Comparison of ENCODE assay signal across 19 cellular contexts in genomic region chr18:45046226-45046625, GRCh38.
A peak's percentile ranks its signal among the peaks of the same experiment; 100 is the strongest.
DNase-seq lines count a peak whose midpoint lies in the region; ATAC-seq, FAIRE-seq and TF ChIP-seq lines count a peak whose summit lies in the region.
"Had no signal": no experiment of that assay in that cellular context is flagged by ENCODE, and none has a peak within 500 bp of the region (broad histone marks: within the 10 kb centered on the region; RNA-seq: fewer than 3 reads in every experiment).

No MANE protein-coding gene starts in this region.

- H3K36me3 ChIP-seq in keratinocyte (ENCODE audit: control insufficient read depth in 2 of 2, extremely low read depth in 1 of 2, insufficient read depth in 2 of 2, low read length in 2 of 2) (peaks cover 0 to 1% of the 10 kb centered on the region in 2 experiments), HepG2 (replicated peaks in 1 of 2; ENCODE audit: control insufficient read depth in 1 of 2, insufficient read depth in 2 of 2, low read length in 2 of 2) (no peaks in the 10 kb centered on the region)
- H3K36me3 ChIP-seq: SJCRH30 had no signal

- FAIRE-seq in keratinocyte (lab: Jason Lieb, UNC), result peak; percentile 51
- no peak for FAIRE-seq in HepG2 (lab: Jason Lieb, UNC)

- DNase-seq in COR-L47 (lab: John Stamatoyannopoulos, UW) (peak; percentile 57), DMS 273 (lab: John Stamatoyannopoulos, UW; ENCODE audit: unreplicated experiment) (peak; percentile 91), NCI-H2227 (lab: John Stamatoyannopoulos, UW; ENCODE audit: unreplicated experiment) (peak; percentile 44), keratinocyte (ENCODE audit: low read depth, low spot score) (no peak), NCI-H2107 treated with DMSO at 0.1 percent for 48 hours (lab: John Stamatoyannopoulos, UW; ENCODE audit: unreplicated experiment) (no peak), HepG2 (ENCODE audit: low spot score) (no peak), coronary artery (ENCODE audit: low spot score) (no peak)
- DNase-seq: ACHN, AML-193, DMS153, GF-D8, H7, NCI-H1694, NCI-H2081 treated with DMSO at 0.1 percent for 48 hours, NCI-H510A, SJCRH30 had no signal

- no peak for TF ChIP-seq RAD21 in HepG2 (CRISPR knock-in tag; IDR thresholded peaks at IDR 0.05)

- H3K27me3 ChIP-seq in keratinocyte (ENCODE audit: control insufficient read depth, extremely low read depth, insufficient read depth, low read length) (no peaks in the 10 kb centered on the region), HepG2 (ENCODE audit: control insufficient read depth in 1 of 2, insufficient read depth in 2 of 2, low read length in 2 of 2) (no peaks in the 10 kb centered on the region; a peak in 1 of 5 replicates)
- H3K27me3 ChIP-seq: SJCRH30 had no signal

- no peaks in the 10 kb centered on the region for H3K9me1 ChIP-seq in keratinocyte (ENCODE audit: control insufficient read depth, extremely low read depth, insufficient read depth, low read length)

- H3K9ac ChIP-seq in keratinocyte (ENCODE audit: control insufficient read depth, extremely low read depth, insufficient read depth, low read length) (no peak overlapping the region), HepG2 (ENCODE audit: insufficient read depth, low read depth, low read length) (no peak overlapping the region)
- H3K9ac ChIP-seq: KMS-11 had no signal

- intact Hi-C loops in HepG2 (cut with micrococcal nuclease; ENCODE audit: unreplicated experiment), result no loop called here

- no peak for TF ChIP-seq EP300 in HepG2 (IDR thresholded peaks at IDR 0.05; ENCODE audit: low read depth in 2 of 2, low read length in 2 of 2)
- no peak for TF ChIP-seq EP300 in HepG2 (CRISPR knock-in tag; IDR thresholded peaks at IDR 0.05; ENCODE audit: borderline replicate concordance)

- H3K27ac ChIP-seq in keratinocyte (ENCODE audit: control insufficient read depth, insufficient read depth, low read length) (no peak overlapping the region), HepG2 (ENCODE audit: extremely low read length, insufficient read depth, low read length) (no peak overlapping the region), coronary artery (no peak overlapping the region)
- H3K27ac ChIP-seq: C4-2B, KMS-11, SJCRH30 had no signal

- no peak for ATAC-seq in HepG2
- ATAC-seq: Panc1 had no signal

- no peak overlapping the region for H2AFZ ChIP-seq in keratinocyte (ENCODE audit: control insufficient read depth, low read length)
- no peak overlapping the region for H2AFZ ChIP-seq in HepG2 (ENCODE audit: low read length)

- in situ Hi-C loops in HepG2 (cut with HindIII; ENCODE audit: extremely low pct_ligation_motif_present, low pct_unique_long_range_greater_than_20kb), result no loop called here

- H3K9me3 ChIP-seq in keratinocyte (ENCODE audit: control insufficient read depth, low read depth, low read length) (no peaks in the 10 kb centered on the region), HepG2 (ENCODE audit: low read length) (no peaks in the 10 kb centered on the region)
- H3K9me3 ChIP-seq: SJCRH30 had no signal

- CTCF ChIA-PET in HepG2 (lab: Yijun Ruan, JAX; ENCODE audit: low intra/inter-chr PET ratio, low total read pairs), result no interaction called here

- TF ChIP-seq CTCF in keratinocyte (optimal IDR thresholded peaks at IDR 0.05 in 1 of 3, IDR thresholded peaks at IDR 0.05 in 1 of 3, conservative IDR thresholded peaks at IDR 0.05 in 1 of 3; ENCODE audit: extremely low read depth in 1 of 3, insufficient read depth in 2 of 3, low read length in 3 of 3) (no peak), HepG2 (CRISPR knock-in tag; IDR thresholded peaks at IDR 0.05) (no peak), coronary artery (IDR thresholded peaks at IDR 0.05) (no peak)

- POLR2A ChIA-PET in HepG2 (lab: Yijun Ruan, JAX), result no interaction called here

- 36% methylated on average over 3 of the region's 3 CpGs for WGBS in HepG2 (ENCODE audit: low lambda C conversion rate)

- H4K20me1 ChIP-seq in keratinocyte (ENCODE audit: control insufficient read depth, extremely low read depth, insufficient read depth, low read length) (no peaks in the 10 kb centered on the region), HepG2 (ENCODE audit: insufficient read depth, low read length) (no peaks in the 10 kb centered on the region)

- TF ChIP-seq POLR2A in HepG2 (IDR thresholded peaks at IDR 0.05; ENCODE audit: insufficient read depth in 1 of 2, low read depth in 2 of 2, low read length in 2 of 2), result no peak

- H3K4me2 ChIP-seq in keratinocyte (ENCODE audit: control insufficient read depth, extremely low read depth, insufficient read depth, low read depth, low read length) (no peak overlapping the region), HepG2 (ENCODE audit: low read depth, low read length) (no peak overlapping the region)
- H3K4me2 ChIP-seq: KMS-11 had no signal

- dilution Hi-C loops in keratinocyte (cut with MboI; ENCODE audit: extremely low pct_ligation_motif_present, low sequenced_read_pairs), result no loop called here

- H3K79me2 ChIP-seq in keratinocyte (ENCODE audit: control insufficient read depth, insufficient read depth, low read length) (no peaks in the 10 kb centered on the region), HepG2 (ENCODE audit: insufficient read depth, low read length) (no peaks in the 10 kb centered on the region)

- peaks cover 3% of the 10 kb centered on the region for H3K4me1 ChIP-seq in keratinocyte (ENCODE audit: control insufficient read depth, extremely low read depth, insufficient read depth, low read length)
- H3K4me1 ChIP-seq in HepG2 (ENCODE audit: insufficient read depth, low read length), result no peaks in the 10 kb centered on the region

- H3K4me3 ChIP-seq in keratinocyte (ENCODE audit: control insufficient read depth in 2 of 3, extremely low read depth in 1 of 3, insufficient read depth in 2 of 3, low read depth in 1 of 3, low read length in 3 of 3) (no peak overlapping the region), HepG2 (replicated peaks in 1 of 3; ENCODE audit: insufficient read depth in 1 of 3, low read depth in 2 of 3, low read length in 3 of 3) (no peak overlapping the region), coronary artery (no peak overlapping the region)
- H3K4me3 ChIP-seq: SJCRH30 had no signal

- BruUV-seq in HepG2 (replicated peaks; lab: Mats Ljungman, UMichigan), result no TSS peak

TF ChIP-seq in HepG2, 621 proteins besides CTCF, POLR2A, EP300 and RAD21:
- TF ChIP-seq KDM3A (CRISPR knock-in tag; IDR thresholded peaks at IDR 0.05; ENCODE audit: low read depth) (no peak), GMEB2 (CRISPR knock-in tag; IDR thresholded peaks at IDR 0.05; ENCODE audit: low read depth) (no peak), ZNF33B (CRISPR knock-in tag; IDR thresholded peaks at IDR 0.05) (no peak), AHR (CRISPR knock-in tag; IDR thresholded peaks at IDR 0.05) (no peak), MAFK (conservative IDR thresholded peaks at IDR 0.05 in 1 of 2, IDR thresholded peaks at IDR 0.05 in 1 of 2; ENCODE audit: low read length in 2 of 2) (no peak)
TF ChIP-seq in HepG2: peak in this region for 0.

Comparison
In these comparisons a context has a peak if more than half of its experiments do, and no peak if none do; other contexts are left out.
1. DNase-seq: peak in COR-L47 (single experiment), DMS 273 (single experiment) and NCI-H2227 (single experiment); none in keratinocyte (single experiment), NCI-H2107 treated with DMSO at 0.1 percent for 48 hours (single experiment), HepG2 (single experiment) and coronary artery (single experiment).